12 cellular contexts compared by ENCODE assay signal in genomic region chr13:59734393-59734792, GRCh38.
DNase-seq lines count a peak whose midpoint lies in the region; ATAC-seq and TF ChIP-seq lines count a peak whose summit lies in the region.
"Had no signal": no experiment of that assay in that cellular context is flagged by ENCODE, and none has a peak within 500 bp of the region (broad histone marks: within the 10 kb centered on the region; RNA-seq: fewer than 3 reads in every experiment).

No MANE protein-coding gene starts in this region.

- no peak overlapping the region for H3K4me3 ChIP-seq in parathyroid adenoma (ENCODE audit: low read depth, low read length)
- H3K4me3 ChIP-seq in PC-3 (ENCODE audit: low read length), result no peak overlapping the region
- H3K4me3 ChIP-seq: hepatocyte had no signal

- no peaks in the 10 kb centered on the region for H3K9me2 ChIP-seq in PC-3 (replicated peaks; ENCODE audit: low read length)

- CTCF ChIA-PET in PC-3 (lab: Charles Lee), result no interaction called here

- intact Hi-C loops in PC-3 (cut with micrococcal nuclease), result no loop called here

- H2AFZ ChIP-seq in parathyroid adenoma (peak overlapping the region; percentile 54), PC-3 (ENCODE audit: low read length) (no peak overlapping the region)
- H2AFZ ChIP-seq: hepatocyte had no signal

- peak; percentile 68 to 88 for ATAC-seq in activated CD4-positive, CD25-positive, alpha-beta regulatory T cell treated with anti-CD3 and anti-CD28 coated beads, Interleukin-2, amount 50 U/mL, for 24 hours
- ATAC-seq in GM21717 (IDR thresholded peaks at IDR 0.05; ENCODE audit: unreplicated experiment), result peak; percentile 100
- peak; percentile 100 for ATAC-seq in HG03439 (IDR thresholded peaks at IDR 0.05; ENCODE audit: unreplicated experiment)
- no peak for ATAC-seq in PC-3
- ATAC-seq: HCT116, WTC11 had no signal

- H3K9ac ChIP-seq in parathyroid adenoma (no peak overlapping the region), PC-3 (ENCODE audit: low read length) (no peak overlapping the region)

- no peak for DNase-seq in activated CD4-positive, CD25-positive, alpha-beta regulatory T cell (lab: John Stamatoyannopoulos, UW)
- no peak for DNase-seq in NCI-H2227 (lab: John Stamatoyannopoulos, UW; ENCODE audit: unreplicated experiment)
- no peak for DNase-seq in AG08396 (ENCODE audit: low spot score)
- no peak for DNase-seq in PC-3
- DNase-seq: occipital lobe had no signal

- H3F3A ChIP-seq in PC-3 (ENCODE audit: low read length, unreplicated experiment), result no peaks in the 10 kb centered on the region

- no peak overlapping the region for H3K4me2 ChIP-seq in parathyroid adenoma (ENCODE audit: low read length)
- H3K4me2 ChIP-seq in PC-3 (ENCODE audit: low read length), result no peak overlapping the region
- H3K4me2 ChIP-seq: hepatocyte had no signal

- H3K4me1 ChIP-seq in parathyroid adenoma (peaks cover 4% of the 10 kb centered on the region), PC-3 (ENCODE audit: insufficient read depth, low read length) (no peaks in the 10 kb centered on the region)

- H3K79me2 ChIP-seq in parathyroid adenoma (no peaks in the 10 kb centered on the region), PC-3 (ENCODE audit: low read length) (no peaks in the 10 kb centered on the region)
- H3K79me2 ChIP-seq: hepatocyte had no signal

- H3K27me3 ChIP-seq in parathyroid adenoma (ENCODE audit: control insufficient read depth, insufficient read depth, low read length) (no peaks in the 10 kb centered on the region), PC-3 (ENCODE audit: low read length) (no peaks in the 10 kb centered on the region)
- H3K27me3 ChIP-seq: hepatocyte had no signal

- H3K9me3 ChIP-seq in parathyroid adenoma (ENCODE audit: control insufficient read depth, low read length) (no peaks in the 10 kb centered on the region), PC-3 (ENCODE audit: low read length) (no peaks in the 10 kb centered on the region)

- H3K36me3 ChIP-seq in parathyroid adenoma (ENCODE audit: control insufficient read depth, insufficient read depth, low read length), result no peaks in the 10 kb centered on the region
- no peaks in the 10 kb centered on the region for H3K36me3 ChIP-seq in PC-3 (ENCODE audit: low read depth, low read length)

- no peaks in the 10 kb centered on the region for H4K20me1 ChIP-seq in PC-3 (ENCODE audit: low read length)

- POLR2A ChIA-PET in PC-3 (lab: Charles Lee; ENCODE audit: unreplicated experiment), result no interaction called here

- no peak overlapping the region for H3K27ac ChIP-seq in parathyroid adenoma
- no peak overlapping the region for H3K27ac ChIP-seq in PC-3 (ENCODE audit: low read length)
- H3K27ac ChIP-seq: hepatocyte had no signal

- no TSS peak for BruUV-seq in PC-3 (replicated peaks; lab: Mats Ljungman, UMichigan)

- TF ChIP-seq CTCF in parathyroid adenoma (IDR thresholded peaks at IDR 0.05) (no peak), PC-3 (conservative IDR thresholded peaks at IDR 0.05; ENCODE audit: low read depth, low read length) (no peak)
